ENCODE assay signal across 16 cellular contexts in the genomic region with DNA sequence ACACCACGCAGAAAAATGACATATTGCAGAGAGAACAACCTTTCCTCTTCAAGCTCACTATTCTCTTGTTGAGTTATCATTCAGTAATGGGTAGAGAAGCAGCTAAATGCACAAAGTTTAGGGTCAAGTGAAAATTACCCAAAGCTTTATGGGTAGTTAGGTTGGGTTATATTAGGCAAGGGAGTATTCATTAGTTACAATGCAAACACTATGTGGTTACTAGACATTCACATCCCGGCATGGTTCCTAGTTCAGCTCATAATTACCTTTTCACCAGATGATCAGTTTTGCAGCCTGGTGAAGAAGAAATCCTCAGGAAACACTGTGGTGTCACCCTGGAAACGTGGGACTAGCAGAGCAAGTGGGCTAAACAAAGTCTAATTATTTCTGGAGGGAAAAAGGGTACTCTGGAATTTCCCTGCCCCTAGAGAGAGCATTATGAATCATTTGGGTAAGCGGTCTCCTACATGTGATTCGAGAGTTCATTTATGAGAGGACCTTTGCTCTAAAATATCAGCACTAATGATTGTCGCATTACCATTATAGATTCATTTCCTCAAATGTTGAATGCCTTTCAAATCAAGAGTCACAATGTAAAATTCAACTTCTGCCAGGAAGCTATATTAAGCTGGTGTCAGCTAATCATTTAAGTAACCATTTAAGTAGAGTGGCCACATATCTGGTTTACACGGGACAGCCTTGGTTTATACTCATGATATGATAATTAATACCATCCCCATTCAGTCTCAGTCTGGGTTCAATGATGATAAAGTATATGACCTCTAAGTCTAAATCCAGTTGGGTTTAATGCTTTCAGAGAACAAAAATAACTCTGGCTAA.
DNase-seq lines count a peak whose midpoint lies in the region; ATAC-seq and TF ChIP-seq lines count a peak whose summit lies in the region.
"Had no signal": no experiment of that assay in that cellular context is flagged by ENCODE, and none has a peak within 500 bp of the region (broad histone marks: within the 10 kb centered on the region; RNA-seq: fewer than 3 reads in every experiment).

No MANE protein-coding gene starts in this region.

- no peak overlapping the region for H3K4me3 ChIP-seq in OCI-LY7 (ENCODE audit: low read depth, low read length, poor library complexity, severe bottlenecking)
- H3K4me3 ChIP-seq: hepatocyte, prostate gland had no signal

- H3K4me1 ChIP-seq in OCI-LY7 (ENCODE audit: insufficient read depth, low read length, poor library complexity, severe bottlenecking) = peaks cover 58% of the 10 kb centered on the region
- H3K4me1 ChIP-seq: prostate gland had no signal

- H3K9me2 ChIP-seq in OCI-LY7 (ENCODE audit: insufficient read depth, low read length) = no peaks in the 10 kb centered on the region

- TF ChIP-seq POLR2A in GM18505 (IDR thresholded peaks at IDR 0.05; ENCODE audit: borderline replicate concordance, extremely low read depth, insufficient read depth, insufficient read length) = no peak

- peaks cover 19% of the 10 kb centered on the region for H3K36me3 ChIP-seq in OCI-LY7 (ENCODE audit: insufficient read depth, low read length)
- H3K36me3 ChIP-seq: prostate gland had no signal

- H4K20me1 ChIP-seq in OCI-LY7 (ENCODE audit: insufficient read depth, low read length) = no peaks in the 10 kb centered on the region

- peak; percentile 51 for ATAC-seq in GM18505 (IDR thresholded peaks at IDR 0.05; ENCODE audit: unreplicated experiment)
- peak; percentile 51 for ATAC-seq in GM21360 (IDR thresholded peaks at IDR 0.05; ENCODE audit: unreplicated experiment)
- peak; percentile 51 for ATAC-seq in HG02938 (IDR thresholded peaks at IDR 0.05; ENCODE audit: unreplicated experiment)
- no peak for ATAC-seq in GM21367 (IDR thresholded peaks at IDR 0.05; ENCODE audit: unreplicated experiment)
- ATAC-seq: activated CD4-positive, CD25-positive, alpha-beta regulatory T cell treated with anti-CD3 and anti-CD28 coated beads, Interleukin-2, amount 50 U/mL, for 24 hours; left cardiac atrium; Right ventricle myocardium inferior had no signal

- H3K27ac ChIP-seq in OCI-LY7 (ENCODE audit: low read depth, low read length, poor library complexity, severe bottlenecking) = peak overlapping the region; percentile 88
- H3K27ac ChIP-seq: hepatocyte, prostate gland had no signal

- intact Hi-C loops in OCI-LY7 (cut with micrococcal nuclease; ENCODE audit: unreplicated experiment) = loop anchor here (10.0 kb wide), 2 partner anchors 251 to 371 kb away; no protein-coding TSS in a partner anchor

- peak overlapping the region; percentile 85 for H2AFZ ChIP-seq in OCI-LY7 (ENCODE audit: low read length)
- H2AFZ ChIP-seq: hepatocyte had no signal

- no peaks in the 10 kb centered on the region for H3K79me2 ChIP-seq in OCI-LY7 (ENCODE audit: insufficient read depth, low read depth, low read length)
- H3K79me2 ChIP-seq: hepatocyte had no signal

- TF ChIP-seq CTCF in OCI-LY7 (conservative IDR thresholded peaks at IDR 0.05; ENCODE audit: low read length) = no peak

- CTCF ChIA-PET in OCI-LY7 (lab: Charles Lee; ENCODE audit: unreplicated experiment) = no interaction called here

- DNase-seq in OCI-LY7 (ENCODE audit: low spot score) (no peak), DMS114 treated with DMSO at 0.1 percent for 48 hours (lab: John Stamatoyannopoulos, UW; ENCODE audit: unreplicated experiment) (no peak), hypothalamus (lab: John Stamatoyannopoulos, UW) (no peak)
- DNase-seq in stimulated activated naive CD4-positive, alpha-beta T cell treated with Interleukin-2 at 50 U/mL for 16 hours (lab: John Stamatoyannopoulos, UW) = no peak
- DNase-seq: activated naive CD4-positive, alpha-beta T cell treated with anti-CD3 and anti-CD28 coated beads, Interleukin-2, amount 50 U/mL, for 16 hours; left cardiac atrium; stimulated activated CD4-positive, alpha-beta T cell treated with anti-CD3 and anti-CD28 coated beads, Interleukin-12 subunit alpha, Interleukin-12 subunit beta, amount 100 ng/mL, for 4 hours; substantia nigra had no signal

- BruUV-seq in OCI-LY7 (replicated peaks; lab: Mats Ljungman, UMichigan) = no TSS peak

- peaks cover 23% of the 10 kb centered on the region; the same call in 1 of the 2 replicates for H3K9me3 ChIP-seq in OCI-LY7 (ENCODE audit: low read length)
- H3K9me3 ChIP-seq: prostate gland had no signal

- peak overlapping the region; percentile 21 for H3K4me2 ChIP-seq in OCI-LY7 (ENCODE audit: low read length)
- H3K4me2 ChIP-seq: hepatocyte had no signal

- POLR2A ChIA-PET in OCI-LY7 (lab: Charles Lee) = interaction anchor here (0.6 to 2.8 kb wide), 8 partner anchors 12 to 720 kb away, joined by 3 to 10 read pairs (median 4); no protein-coding TSS in a partner anchor
